13 cellular contexts compared by ENCODE assay signal in the genomic region with DNA sequence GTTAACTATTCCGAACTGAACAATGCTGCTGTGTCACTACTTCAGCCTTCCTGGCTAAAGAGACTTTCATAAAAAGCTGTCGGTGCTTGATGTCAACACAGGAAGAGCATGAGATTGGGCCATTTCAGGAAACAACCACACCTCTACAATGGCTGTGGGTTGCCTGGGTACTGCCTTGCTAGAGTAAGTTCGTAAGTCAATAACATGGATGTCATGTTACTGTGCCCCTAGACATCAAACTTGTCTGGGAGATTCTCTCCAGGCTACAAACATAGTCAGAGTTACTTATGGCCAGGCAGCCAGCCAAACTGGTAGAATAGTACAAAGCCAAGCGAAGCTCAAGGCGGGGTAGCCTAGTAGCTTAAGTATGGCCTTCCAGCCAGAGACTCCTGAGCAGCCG. TPM values are rescaled to one million over a fixed set of nuclear protein-coding genes. Genes with fewer than 3 reads are reported as not detected.
DNase-seq lines count a peak whose midpoint lies in the region; ATAC-seq and TF ChIP-seq lines count a peak whose summit lies in the region.
"Had no signal": no experiment of that assay in that cellular context is flagged by ENCODE, and none has a peak within 500 bp of the region (broad histone marks: within the 10 kb centered on the region; RNA-seq: fewer than 3 reads in every experiment).

No MANE protein-coding gene starts in this region.

- H3K4me1 Mint-ChIP-seq in activated T-helper 1 cell treated with anti-CD3 and anti-CD28 coated beads, Interleukin-12 subunit alpha, Interleukin-12 subunit beta, Interleukin-2, Interleukin-4 antibody, amounts not matched to agents 30 ng/mL and 10 ng/mL and 1 ng/mL, durations not matched to agents 14 hours and 24 hours and 36 hours (ENCODE audit: low read depth) = peaks cover 61% of the 10 kb centered on the region

- 39 to 54% (median 46%) methylated on average over 6 of the region's 6 CpGs for WGBS in heart left ventricle, 4 donors

- TF ChIP-seq POLR2A in heart left ventricle (IDR thresholded peaks at IDR 0.05) = no peak
- TF ChIP-seq POLR2A in gastrocnemius medialis (IDR thresholded peaks at IDR 0.05) = no peak

- no TSS peak for BruUV-seq in OCI-LY7 (replicated peaks; lab: Mats Ljungman, UMichigan)

- H3K36me3 ChIP-seq in heart left ventricle = peaks cover 0 to 87% (median 55%) of the 10 kb centered on the region in 9 donors
- peaks cover 0 to 46% of the 10 kb centered on the region in 2 donors for H3K36me3 ChIP-seq in gastrocnemius medialis
- peaks cover 96% of the 10 kb centered on the region for H3K36me3 ChIP-seq in OCI-LY7 (ENCODE audit: insufficient read depth, low read length)

- TF ChIP-seq CTCF in HL-60 (IDR thresholded peaks at IDR 0.05; ENCODE audit: insufficient read depth, low read length) (no peak), heart left ventricle (IDR thresholded peaks at IDR 0.05) (no peak), gastrocnemius medialis (IDR thresholded peaks at IDR 0.05 in 4 of 5, conservative IDR thresholded peaks at IDR 0.05 in 1 of 5) (no peak), OCI-LY7 (conservative IDR thresholded peaks at IDR 0.05; ENCODE audit: low read length) (no peak)

- intact Hi-C loops in activated T-helper 1 cell treated with anti-CD3 and anti-CD28 coated beads, Interleukin-12 subunit alpha, Interleukin-12 subunit beta, Interleukin-2, Interleukin-4 antibody, amounts not matched to agents 30 ng/mL and 10 ng/mL and 1 ng/mL, durations not matched to agents 14 hours and 24 hours and 36 hours (cut with micrococcal nuclease) = no loop called here
- intact Hi-C loops in heart left ventricle (cut with DNase I) (no loop called here), gastrocnemius medialis (cut with DNase I; ENCODE audit: low total_unique reads) (no loop called here), OCI-LY7 (cut with micrococcal nuclease; ENCODE audit: unreplicated experiment) (no loop called here)

- H3K79me2 ChIP-seq in OCI-LY7 (ENCODE audit: insufficient read depth, low read depth, low read length) = no peaks in the 10 kb centered on the region

- peak; percentile 11 to 66 (median 42) for ATAC-seq in heart left ventricle
- no peak for ATAC-seq in gastrocnemius medialis

- no peak overlapping the region for H3K4me2 ChIP-seq in OCI-LY7 (ENCODE audit: low read length)

- DNase-seq in HL-60 (ENCODE audit: low read depth in 1 of 2, low spot score in 1 of 2) = peak in 1 of 2 experiments; percentile 48
- DNase-seq in activated T-helper 1 cell treated with anti-CD3 and anti-CD28 coated beads, Interleukin-12 subunit alpha, Interleukin-12 subunit beta, Interleukin-2, Interleukin-4 antibody, amounts not matched to agents 30 ng/mL and 10 ng/mL and 1 ng/mL, durations not matched to agents 14 hours and 24 hours and 36 hours (ENCODE audit: low spot score) = no peak
- DNase-seq in heart left ventricle = no peak
- no peak for DNase-seq in gastrocnemius medialis
- DNase-seq in OCI-LY7 (ENCODE audit: low spot score) = no peak
- DNase-seq in SIG-M5 treated with dmso at 0.1 percent for 504 hours (lab: John Stamatoyannopoulos, UW; ENCODE audit: unreplicated experiment) = no peak
- DNase-seq in activated CD4-positive, CD25-positive, alpha-beta regulatory T cell treated with anti-CD3 and anti-CD28 coated beads, Interleukin-2, amount 50 U/mL, for 72 hours = no peak
- DNase-seq: anterior cingulate cortex; GM23248; Kasumi-1; NCI-H1694; NCI-H526 treated with DMSO at 0.1 percent for 48 hours; stimulated activated naive CD4-positive, alpha-beta T cell treated with Interleukin-2 at 50 U/mL for 16 hours had no signal

- no peaks in the 10 kb centered on the region for H3K9me2 ChIP-seq in OCI-LY7 (ENCODE audit: insufficient read depth, low read length)

- H3K27me3 ChIP-seq in HL-60 (ENCODE audit: insufficient read depth, poor library complexity, severe bottlenecking) (no peaks in the 10 kb centered on the region), heart left ventricle (no peaks in the 10 kb centered on the region), gastrocnemius medialis (no peaks in the 10 kb centered on the region)

- peak overlapping the region; percentile 65 for H3K27ac ChIP-seq in HL-60 (replicated peaks)
- peak overlapping the region in 11 of 12 donors; percentile 1 to 80 (median 42) for H3K27ac ChIP-seq in heart left ventricle
- peak overlapping the region; percentile 4 to 69 (median 34) for H3K27ac ChIP-seq in gastrocnemius medialis
- no peak overlapping the region for H3K27ac ChIP-seq in OCI-LY7 (ENCODE audit: low read depth, low read length, poor library complexity, severe bottlenecking)
- H3K27ac ChIP-seq: GM23248 had no signal

- H3K27ac Mint-ChIP-seq in activated T-helper 1 cell treated with anti-CD3 and anti-CD28 coated beads, Interleukin-12 subunit alpha, Interleukin-12 subunit beta, Interleukin-2, Interleukin-4 antibody, amounts not matched to agents 30 ng/mL and 10 ng/mL and 1 ng/mL, durations not matched to agents 14 hours and 24 hours and 36 hours = peak overlapping the region; percentile 15

- no peak overlapping the region for H2AFZ ChIP-seq in OCI-LY7 (ENCODE audit: low read length)
- H2AFZ ChIP-seq: GM23248 had no signal

- H3K36me3 Mint-ChIP-seq in activated T-helper 1 cell treated with anti-CD3 and anti-CD28 coated beads, Interleukin-12 subunit alpha, Interleukin-12 subunit beta, Interleukin-2, Interleukin-4 antibody, amounts not matched to agents 30 ng/mL and 10 ng/mL and 1 ng/mL, durations not matched to agents 14 hours and 24 hours and 36 hours (ENCODE audit: low read depth) = peaks cover 71% of the 10 kb centered on the region

- no peaks in the 10 kb centered on the region for H4K20me1 ChIP-seq in OCI-LY7 (ENCODE audit: insufficient read depth, low read length)

- no peak overlapping the region for H3K4me3 Mint-ChIP-seq in activated T-helper 1 cell treated with anti-CD3 and anti-CD28 coated beads, Interleukin-12 subunit alpha, Interleukin-12 subunit beta, Interleukin-2, Interleukin-4 antibody, amounts not matched to agents 30 ng/mL and 10 ng/mL and 1 ng/mL, durations not matched to agents 14 hours and 24 hours and 36 hours

- CTCF ChIA-PET in OCI-LY7 (lab: Charles Lee; ENCODE audit: unreplicated experiment) = no interaction called here

- in situ Hi-C loops in gastrocnemius medialis (cut with MboI; ENCODE audit: low sequenced_read_pairs in 4 of 4) = no loop called here

- POLR2A ChIA-PET in OCI-LY7 (lab: Charles Lee) = no interaction called here

- H3K4me1 ChIP-seq in heart left ventricle (peaks cover 3 to 81% (median 62%) of the 10 kb centered on the region in 12 donors), gastrocnemius medialis (peaks cover 41 to 71% of the 10 kb centered on the region in 2 donors), OCI-LY7 (ENCODE audit: insufficient read depth, low read length, poor library complexity, severe bottlenecking) (peaks cover 6% of the 10 kb centered on the region)

- H3K9me3 ChIP-seq in heart left ventricle = no peaks in the 10 kb centered on the region
- H3K9me3 ChIP-seq in gastrocnemius medialis = no peaks in the 10 kb centered on the region
- H3K9me3 ChIP-seq in OCI-LY7 (ENCODE audit: low read length) = no peaks in the 10 kb centered on the region

- no peaks in the 10 kb centered on the region for H3K27me3 Mint-ChIP-seq in activated T-helper 1 cell treated with anti-CD3 and anti-CD28 coated beads, Interleukin-12 subunit alpha, Interleukin-12 subunit beta, Interleukin-2, Interleukin-4 antibody, amounts not matched to agents 30 ng/mL and 10 ng/mL and 1 ng/mL, durations not matched to agents 14 hours and 24 hours and 36 hours (ENCODE audit: insufficient read depth)

- H3K4me3 ChIP-seq in HL-60 (replicated peaks; ENCODE audit: insufficient read depth, low read length) (no peak overlapping the region), heart left ventricle (no peak overlapping the region), gastrocnemius medialis (no peak overlapping the region), OCI-LY7 (ENCODE audit: low read depth, low read length, poor library complexity, severe bottlenecking) (no peak overlapping the region)
- H3K4me3 ChIP-seq: GM23248 had no signal

- no peaks in the 10 kb centered on the region for H3K9me3 Mint-ChIP-seq in activated T-helper 1 cell treated with anti-CD3 and anti-CD28 coated beads, Interleukin-12 subunit alpha, Interleukin-12 subunit beta, Interleukin-2, Interleukin-4 antibody, amounts not matched to agents 30 ng/mL and 10 ng/mL and 1 ng/mL, durations not matched to agents 14 hours and 24 hours and 36 hours

RNA-seq across cellular contexts. Expression of a gene that starts 23.1 kb away (rescaled TPM):
- 135 and 137 TPM in 2 replicates for total RNA-seq in activated T-helper 1 cell treated with anti-CD3 and anti-CD28 coated beads, Interleukin-12 subunit alpha, Interleukin-12 subunit beta, Interleukin-2, Interleukin-4 antibody, amounts not matched to agents 30 ng/mL and 10 ng/mL and 1 ng/mL, durations not matched to agents 14 hours and 24 hours and 36 hours
- 100 to 1,000 TPM in 1 of 9 donors, 10 to 100 TPM in 8; 42.3 to 102 (median 79.5) TPM for total RNA-seq in heart left ventricle
- 10 to 100 TPM; 42.3 to 60.5 TPM for polyA plus RNA-seq in heart left ventricle
- total RNA-seq in gastrocnemius medialis = 10 to 100 TPM; 27.5 to 50.0 (median 37.2) TPM
- total RNA-seq in OCI-LY7 (2014; rRNA removed; shearing (Covaris generic)) = 49.1 and 58.3 TPM in 2 replicates
- total RNA-seq in OCI-LY7 (2022) = 91.2 and 94.1 TPM in 2 replicates

Comparison
In these comparisons a context has a peak if more than half of its experiments do, and no peak if none do; other contexts are left out.
1. ATAC-seq: peak in heart left ventricle (4 of 4); none in gastrocnemius medialis (0 of 2).